In the genomic region with DNA sequence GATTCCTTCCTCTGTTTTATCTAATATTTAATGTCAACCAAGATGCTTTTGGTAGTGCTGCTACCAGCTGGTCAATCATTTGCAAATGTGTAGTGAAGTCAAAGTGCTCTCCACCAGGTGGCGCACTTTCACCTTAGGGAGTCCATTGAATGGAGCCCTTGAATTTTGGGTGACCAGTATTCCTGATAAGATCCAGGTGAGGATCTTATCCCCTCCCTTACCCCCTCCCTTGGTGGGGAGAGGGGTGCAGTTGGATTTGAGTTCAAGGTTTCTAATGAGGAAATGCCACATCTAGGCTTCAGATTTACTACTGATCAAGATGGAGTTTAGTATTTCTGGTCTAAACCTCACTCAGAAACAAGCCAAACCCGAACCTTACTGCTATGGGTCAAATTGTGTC, we compare ENCODE assay signal across 8 cellular contexts. TPM values are rescaled to one million over a fixed set of nuclear protein-coding genes. Genes with fewer than 3 reads are reported as not detected.
A peak's percentile ranks its signal among the peaks of the same experiment; 100 is the strongest.
DNase-seq lines count a peak whose midpoint lies in the region; ATAC-seq, FAIRE-seq and TF ChIP-seq lines count a peak whose summit lies in the region.

No MANE protein-coding gene starts in this region.

- WGBS in H1 (ENCODE audit: extremely low coverage in 1 of 2, insufficient coverage in 1 of 2, insufficient read length in 1 of 2, insufficient replicate concordance in 2 of 2, low coverage in 1 of 2, low lambda C conversion rate in 2 of 2, missing lambda C conversion rate in 1 of 2), 2 experiments, result 40% methylated on average over 2 of the region's 2 CpGs; no CpG with 5 or more reads in 1 of the 2 experiments

- H3K14ac ChIP-seq in H1 (ENCODE audit: insufficient read length), result no peak overlapping the region

- ATAC-seq in GM18520 (IDR thresholded peaks at IDR 0.05; ENCODE audit: unreplicated experiment) (peak; percentile 55), HG03342 (IDR thresholded peaks at IDR 0.05; ENCODE audit: unreplicated experiment) (peak; percentile 65)

- no peak overlapping the region for H3K18ac ChIP-seq in H1 (ENCODE audit: extremely low read depth, low read length)

- peak; percentile 45 to 90 (median 78) for TF ChIP-seq CTCF in H1 (IDR thresholded peaks at IDR 0.05; ENCODE audit: control extremely low read depth in 1 of 3, insufficient read depth in 1 of 3, low read depth in 1 of 3, low read length in 3 of 3)
- peak; percentile 95 for TF ChIP-seq CTCF in mesothelial cell of epicardium (IDR thresholded peaks at IDR 0.05; ENCODE audit: unreplicated experiment)

- TF ChIP-seq RAD21 in H1 (IDR thresholded peaks at IDR 0.05 in 1 of 2, conservative IDR thresholded peaks at IDR 0.05 in 1 of 2; ENCODE audit: low read depth in 2 of 2, low read length in 2 of 2), result peak; percentile 86 to 90

- H2BK12ac ChIP-seq in H1 (ENCODE audit: low read depth, low read length), result no peak overlapping the region

- H3K23me2 ChIP-seq in H1 (ENCODE audit: low read depth, low read length), result peaks cover 9% of the 10 kb centered on the region

- H4K91ac ChIP-seq in H1 (replicated peaks; ENCODE audit: insufficient read length, low read length), result no peak overlapping the region

- peaks cover 0 to 3% (median under 1%) of the 10 kb centered on the region in 4 experiments; a peak in 3 of 7 replicates for H3K4me1 ChIP-seq in H1 (replicated peaks in 1 of 4; ENCODE audit: control insufficient read depth in 3 of 4, insufficient read depth in 4 of 4, low read length in 3 of 4)

- H3K36me3 ChIP-seq in H1 (ENCODE audit: control insufficient read depth in 2 of 4, insufficient read depth in 4 of 4, low read length in 3 of 4), result no peaks in the 10 kb centered on the region

- no peak for TF ChIP-seq POLR2A in H1 (IDR thresholded peaks at IDR 0.05; ENCODE audit: control extremely low read depth in 1 of 2, low read depth in 2 of 2, low read length in 2 of 2)

- FAIRE-seq in H1 (lab: Jason Lieb, UNC), result peak; percentile 94

- H3K79me2 ChIP-seq in H1 (ENCODE audit: control insufficient read depth in 1 of 2, insufficient read depth in 2 of 2, low read length in 2 of 2), result no peaks in the 10 kb centered on the region

- no peak overlapping the region for H3K4ac ChIP-seq in H1 (replicated peaks; ENCODE audit: insufficient read length, low read depth, low read length)

- H3K56ac ChIP-seq in H1 (replicated peaks; ENCODE audit: insufficient read length, low read depth, low read length), result no peak overlapping the region

- no peaks in the 10 kb centered on the region; a peak in 1 of 4 replicates for H3K9me3 ChIP-seq in H1 (ENCODE audit: insufficient read depth in 2 of 2, low read depth in 1 of 2, low read length in 1 of 2)

- H3K79me1 ChIP-seq in H1 (ENCODE audit: low read depth, low read length), result no peaks in the 10 kb centered on the region

- POLR2A ChIA-PET in H1 (lab: Charles Lee; ENCODE audit: partially characterized antibody), result no interaction called here

- no peak overlapping the region for H2AFZ ChIP-seq in H1 (ENCODE audit: low read length)

- CTCF ChIA-PET in H1 (lab: Charles Lee; ENCODE audit: partially characterized antibody), result interaction anchor here (0.7 to 20.6 kb wide), 19 partner anchors 16 to 485 kb away, joined by 3 to 558 read pairs (median 4); a partner anchor contains a TSS

- no peak overlapping the region for H3K23ac ChIP-seq in H1 (ENCODE audit: insufficient read length)

- H2BK120ac ChIP-seq in H1 (replicated peaks; ENCODE audit: low read depth, low read length), result no peak overlapping the region

- no peaks in the 10 kb centered on the region for H3K9me3 Mint-ChIP-seq in mesothelial cell of epicardium

- H3K27ac ChIP-seq in H1 (ENCODE audit: low read depth, low read length), result no peak overlapping the region

- no peaks in the 10 kb centered on the region for H3K36me3 Mint-ChIP-seq in mesothelial cell of epicardium

- no peak overlapping the region for H2AK5ac ChIP-seq in H1 (ENCODE audit: low read depth, low read length)

- no peak overlapping the region for H4K5ac ChIP-seq in H1 (ENCODE audit: insufficient read length, low read depth, low read length)

- peaks cover 36% of the 10 kb centered on the region for H3K27me3 Mint-ChIP-seq in mesothelial cell of epicardium (ENCODE audit: low read depth)

- TF ChIP-seq EP300 in H1 (IDR thresholded peaks at IDR 0.05; ENCODE audit: borderline replicate concordance in 1 of 2, low read depth in 2 of 2, low read length in 2 of 2), result no peak

- H4K8ac ChIP-seq in H1 (ENCODE audit: extremely low read depth, insufficient read depth, low read length), result no peak overlapping the region

- DNase-seq in AG08395 (ENCODE audit: low spot score), result peak; percentile 76
- peak; percentile 89 for DNase-seq in NCI-H748 (lab: John Stamatoyannopoulos, UW; ENCODE audit: unreplicated experiment)
- peak; percentile 52 to 76 for DNase-seq in activated CD8-positive, alpha-beta memory T cell treated with anti-CD3 and anti-CD28 coated beads for 1 hour (ENCODE audit: extremely low read depth in 1 of 2, low read depth in 1 of 2)
- peak in 1 of 2 experiments; percentile 95 for DNase-seq in H1 (ENCODE audit: low read depth in 1 of 2, low spot score in 2 of 2)
- DNase-seq in mesothelial cell of epicardium (ENCODE audit: low spot score in 2 of 2, unreplicated experiment in 2 of 2), result peak; percentile 84 to 89
- DNase-seq in stimulated activated CD8-positive, alpha-beta memory T cell treated with anti-CD3 and anti-CD28 coated beads, Interleukin-2, amount 100 ng/mL, for 48 hours (ENCODE audit: low read depth in 2 of 2), result peak; percentile 75 to 81

- peaks cover 0 to 16% (median 12%) of the 10 kb centered on the region in 4 experiments; a peak in 6 of 7 replicates for H3K27me3 ChIP-seq in H1 (replicated peaks in 1 of 4; ENCODE audit: control insufficient read depth in 3 of 4, extremely low read depth in 1 of 4, insufficient read depth in 3 of 4, low read length in 3 of 4)

- no peak overlapping the region for H2BK5ac ChIP-seq in H1 (ENCODE audit: low read depth, low read length)

- H3K4me3 Mint-ChIP-seq in mesothelial cell of epicardium, result no peak overlapping the region

- no peak overlapping the region for H2BK15ac ChIP-seq in H1 (ENCODE audit: low read length)

- no peak overlapping the region for H3K4me2 ChIP-seq in H1 (ENCODE audit: insufficient read depth in 1 of 2, low read depth in 2 of 2, low read length in 2 of 2)

- H3K4me3 ChIP-seq in H1 (ENCODE audit: extremely low read depth in 1 of 4, insufficient read depth in 2 of 4, low read depth in 3 of 4, low read length in 4 of 4), result no peak overlapping the region

- no peak overlapping the region for H3K9ac ChIP-seq in H1 (replicated peaks in 1 of 4; ENCODE audit: extremely low read depth in 1 of 4, low read depth in 3 of 4, low read length in 3 of 4)

- no peak overlapping the region for H3K27ac Mint-ChIP-seq in mesothelial cell of epicardium

- no peaks in the 10 kb centered on the region for H4K20me1 ChIP-seq in H1 (replicated peaks in 1 of 2; ENCODE audit: control insufficient read depth in 1 of 2, insufficient read depth in 2 of 2, low read length in 2 of 2)

- peaks cover 14% of the 10 kb centered on the region for H3K4me1 Mint-ChIP-seq in mesothelial cell of epicardium

- no peak overlapping the region for H2BK20ac ChIP-seq in H1 (ENCODE audit: low read length)

TF ChIP-seq in H1, 55 proteins besides CTCF, POLR2A, EP300 and RAD21:
- TF ChIP-seq NANOG (IDR thresholded peaks at IDR 0.05; ENCODE audit: insufficient read depth, low read depth, low read length, poor library complexity, severe bottlenecking), result no peak
- TF ChIP-seq SIN3A (conservative IDR thresholded peaks at IDR 0.05 in 1 of 2, IDR thresholded peaks at IDR 0.05 in 1 of 2; ENCODE audit: low read depth in 1 of 2, low read length in 2 of 2), result 0 out of 4 replicates have a peak, but pooled peaks of 1 of the 2 experiments have one; percentile 33
- TF ChIP-seq YY1 (IDR thresholded peaks at IDR 0.05; ENCODE audit: low read depth, low read length), result peak; percentile 71

RNA-seq across cellular contexts. Expression of a gene that starts 12.0 kb away (rescaled TPM):
- 14.9 and 15.6 TPM in 2 replicates for total RNA-seq in H1 (2021; fragmentation: NEBNext Ultra II Directional; extraction: Animal tissue kit (Norgen Biotek cat#: 25700))
- polyA plus RNA-seq in H1 (2011; rRNA removed), result 3.8 and 8.3 TPM in 2 replicates
- 7.3 TPM for polyA plus RNA-seq in H1 (2011; cell fraction: cytosol; rRNA removed)
- 5.7 TPM for polyA plus RNA-seq in H1 (2011; cell fraction: nucleus; rRNA removed)
- 11.0 to 11.9 TPM (median 11.2 TPM) in 4 replicates for polyA plus RNA-seq in H1 (2012, experiment 1 of 2)
- 6.1 TPM for polyA plus RNA-seq in H1 (2012, experiment 2 of 2)
- polyA plus RNA-seq in H1 (2013, experiment 1 of 2), result 8.0 TPM
- 7.7 TPM for polyA plus RNA-seq in H1 (2013, experiment 2 of 2)
- 6.8 and 9.7 TPM in 2 replicates for polyA minus RNA-seq in H1 (2011; rRNA and poly(A)+ RNA removed)
- 5.4 TPM for polyA minus RNA-seq in H1 (2011; cell fraction: cytosol; rRNA and poly(A)+ RNA removed)
- 11.4 TPM for polyA minus RNA-seq in H1 (2011; cell fraction: nucleus; rRNA and poly(A)+ RNA removed)
- 21.7 to 24.3 TPM (median 23.1 TPM) in 3 replicates for total RNA-seq in mesothelial cell of epicardium

RNA-seq across cellular contexts. Expression of a gene that starts 55.9 kb away (rescaled TPM):
- total RNA-seq in H1 (2021; fragmentation: NEBNext Ultra II Directional; extraction: Animal tissue kit (Norgen Biotek cat#: 25700)), result 41.7 and 43.4 TPM in 2 replicates
- polyA plus RNA-seq in H1 (2011; rRNA removed), result 7.9 and 13.8 TPM in 2 replicates
- 9.9 TPM for polyA plus RNA-seq in H1 (2011; cell fraction: cytosol; rRNA removed)
- polyA plus RNA-seq in H1 (2011; cell fraction: nucleus; rRNA removed), result 22.7 TPM
- polyA plus RNA-seq in H1 (2012, experiment 1 of 2), result 14.3 to 18.0 TPM (median 16.3 TPM) in 4 replicates
- polyA plus RNA-seq in H1 (2012, experiment 2 of 2), result 8.5 TPM
- 16.9 TPM for polyA plus RNA-seq in H1 (2013, experiment 1 of 2)
- 15.7 TPM for polyA plus RNA-seq in H1 (2013, experiment 2 of 2)
- 23.1 and 26.4 TPM in 2 replicates for polyA minus RNA-seq in H1 (2011; rRNA and poly(A)+ RNA removed)
- 13.1 TPM for polyA minus RNA-seq in H1 (2011; cell fraction: cytosol; rRNA and poly(A)+ RNA removed)
- 21.8 TPM for polyA minus RNA-seq in H1 (2011; cell fraction: nucleus; rRNA and poly(A)+ RNA removed)
- 22.9 to 26.6 TPM (median 26.6 TPM) in 3 replicates for total RNA-seq in mesothelial cell of epicardium
